ENCODE assay signal across 18 cellular contexts in the genomic region with DNA sequence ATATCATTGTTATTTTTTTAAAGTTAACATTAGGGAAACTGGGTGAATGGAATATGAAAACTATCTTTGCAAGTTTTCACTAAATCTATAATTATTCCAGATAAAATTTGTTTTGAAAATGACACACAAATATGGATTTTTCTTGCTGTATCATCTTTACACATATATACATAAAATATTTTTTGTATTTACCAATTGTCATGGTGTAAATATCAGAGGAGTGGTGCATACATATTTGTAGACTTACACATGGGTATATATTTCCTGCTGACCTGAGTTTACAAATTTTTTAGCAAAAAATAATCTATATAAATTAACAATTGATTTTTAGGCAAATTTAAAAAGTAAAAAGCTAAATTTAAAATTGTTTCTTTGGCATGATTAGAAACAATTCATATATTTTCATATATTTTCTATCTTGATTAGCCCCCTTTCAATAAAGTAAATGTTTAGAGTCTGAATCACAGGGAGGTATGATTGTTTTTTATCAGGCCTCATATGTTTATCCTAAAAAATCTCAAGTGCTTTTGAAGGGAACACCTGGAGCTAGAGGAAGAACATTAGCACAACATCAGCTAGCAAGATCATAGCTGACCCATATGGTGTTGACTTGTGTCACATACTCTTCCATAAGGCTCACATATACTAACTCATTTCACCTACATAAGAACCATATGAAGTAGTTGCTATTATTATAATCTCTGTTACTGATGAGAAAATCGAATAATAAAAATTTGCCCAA.
"Had no signal": no experiment of that assay in that cellular context is flagged by ENCODE, and none has a peak within 500 bp of the region (broad histone marks: within the 10 kb centered on the region; RNA-seq: fewer than 3 reads in every experiment).

No MANE protein-coding gene starts in this region.

- H3K9me3 Mint-ChIP-seq: activated naive CD4-positive, alpha-beta T cell treated with anti-CD3 and anti-CD28 coated beads, Interleukin-2, amount 50 U/mL, for 24 hours; activated T-cell treated with anti-CD3 and anti-CD28 coated beads, Interleukin-2, amount 50 U/mL, for 24 hours; effector memory CD8-positive, alpha-beta T cell had no signal

- H3K36me3 ChIP-seq: lower lobe of right lung, stomach, uterus had no signal

- H3K9ac ChIP-seq: parathyroid adenoma had no signal

- H3K27ac ChIP-seq: hepatocyte, lower lobe of right lung, parathyroid adenoma, stomach, uterus had no signal

- H2AFZ ChIP-seq: hepatocyte, parathyroid adenoma had no signal

- H3K4me3 ChIP-seq: hepatocyte, lower lobe of right lung, stomach, uterus had no signal

- H3K79me2 ChIP-seq: hepatocyte, parathyroid adenoma had no signal

- H3K4me2 ChIP-seq: hepatocyte had no signal

- H3K27me3 ChIP-seq: hepatocyte, stomach, uterus had no signal

- H3K4me3 Mint-ChIP-seq: activated CD8-positive, alpha-beta memory T cell treated with anti-CD3 and anti-CD28 coated beads, Interleukin-2, amount 10 ng/mL, durations not matched to agents 7 days and 5 days; activated naive CD4-positive, alpha-beta T cell treated with anti-CD3 and anti-CD28 coated beads, Interleukin-2, amount 50 U/mL, for 24 hours; activated T-cell treated with anti-CD3 and anti-CD28 coated beads, Interleukin-2, amount 50 U/mL, for 24 hours; effector memory CD8-positive, alpha-beta T cell had no signal

- H3K27me3 Mint-ChIP-seq: activated CD8-positive, alpha-beta memory T cell treated with anti-CD3 and anti-CD28 coated beads, Interleukin-2, amount 10 ng/mL, durations not matched to agents 7 days and 5 days; activated naive CD4-positive, alpha-beta T cell treated with anti-CD3 and anti-CD28 coated beads, Interleukin-2, amount 50 U/mL, for 24 hours; activated T-cell treated with anti-CD3 and anti-CD28 coated beads, Interleukin-2, amount 50 U/mL, for 24 hours; effector memory CD8-positive, alpha-beta T cell had no signal

- H3K36me3 Mint-ChIP-seq: activated naive CD4-positive, alpha-beta T cell treated with anti-CD3 and anti-CD28 coated beads, Interleukin-2, amount 50 U/mL, for 24 hours had no signal

- DNase-seq: activated CD4-positive, alpha-beta T cell treated with anti-CD3 and anti-CD28 coated beads, Interleukin-2, amount 50 U/mL, for 4 hours; activated CD8-positive, alpha-beta memory T cell treated with anti-CD3 and anti-CD28 coated beads, Interleukin-2, amount 10 ng/mL, durations not matched to agents 7 days and 5 days; activated effector memory CD4-positive, alpha-beta T cell treated with Interleukin-2 at 50 U/mL for 16 hours; activated T-cell treated with anti-CD3 and anti-CD28 coated beads, Interleukin-2, amount 50 U/mL, for 24 hours; central memory CD4-positive, alpha-beta T cell; effector memory CD8-positive, alpha-beta T cell; erythroblast; lower lobe of right lung; midbrain; retina; stimulated activated CD4-positive, alpha-beta T cell treated with anti-CD3 and anti-CD28 coated beads, Interleukin-15, amount 100 ng/mL, for 24 hours; stimulated activated CD4-positive, alpha-beta T cell treated with anti-CD3 and anti-CD28 coated beads, Interleukin-4, amount 100 ng/mL, for 4 hours; stomach; uterus had no signal

- H3K27ac Mint-ChIP-seq: activated CD8-positive, alpha-beta memory T cell treated with anti-CD3 and anti-CD28 coated beads, Interleukin-2, amount 10 ng/mL, durations not matched to agents 7 days and 5 days; activated naive CD4-positive, alpha-beta T cell treated with anti-CD3 and anti-CD28 coated beads, Interleukin-2, amount 50 U/mL, for 24 hours; activated T-cell treated with anti-CD3 and anti-CD28 coated beads, Interleukin-2, amount 50 U/mL, for 24 hours; effector memory CD8-positive, alpha-beta T cell had no signal

- H3K9me3 ChIP-seq: lower lobe of right lung, stomach, uterus had no signal

- H3K4me1 ChIP-seq: lower lobe of right lung, parathyroid adenoma, stomach, uterus had no signal

- ATAC-seq: activated CD4-positive, CD25-positive, alpha-beta regulatory T cell treated with anti-CD3 and anti-CD28 coated beads, Interleukin-2, amount 50 U/mL, for 24 hours; activated CD8-positive, alpha-beta memory T cell treated with anti-CD3 and anti-CD28 coated beads, Interleukin-2, amount 10 ng/mL, durations not matched to agents 7 days and 5 days; effector memory CD8-positive, alpha-beta T cell; lower lobe of right lung had no signal
